ENCODE assay signal across 1 cellular context in the genomic region with DNA sequence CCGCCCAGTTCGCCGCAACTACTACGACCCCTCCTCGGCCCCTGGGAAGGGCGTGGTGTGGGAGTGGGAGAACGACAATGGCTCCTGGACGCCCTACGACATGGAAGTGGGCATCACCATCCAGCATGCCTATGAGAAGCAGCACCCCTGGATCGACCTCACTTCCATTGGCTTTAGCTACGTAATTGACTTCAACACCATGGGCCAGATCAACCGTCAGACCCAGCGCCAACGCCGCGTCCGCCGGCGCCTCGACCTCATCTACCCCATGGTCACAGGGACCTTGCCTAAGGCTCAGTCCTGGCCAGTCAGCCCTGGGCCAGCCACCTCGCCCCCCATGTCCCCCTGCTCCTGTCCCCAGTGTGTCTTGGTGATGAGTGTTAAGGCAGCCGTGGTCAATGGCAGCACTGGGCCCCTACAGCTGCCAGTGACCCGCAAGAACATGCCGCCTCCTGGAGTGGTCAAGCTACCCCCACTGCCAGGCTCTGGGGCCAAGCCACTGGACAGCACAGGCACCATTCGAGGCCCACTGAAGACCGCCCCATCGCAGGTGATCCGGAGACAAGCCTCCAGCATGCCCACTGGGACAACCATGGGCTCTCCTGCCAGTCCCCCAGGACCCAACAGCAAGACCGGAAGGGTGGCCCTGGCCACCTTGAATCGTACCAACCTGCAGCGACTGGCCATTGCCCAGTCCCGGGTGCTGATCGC.
TF ChIP-seq lines count a peak whose summit lies in the region.

No MANE protein-coding gene starts in this region.

TF ChIP-seq in H1, 55 proteins besides CTCF, POLR2A, EP300 and RAD21:
- TF ChIP-seq SAP30 (IDR thresholded peaks at IDR 0.05; ENCODE audit: insufficient read depth, insufficient replicate concordance, low read length): no peak
- no peak for TF ChIP-seq NRF1 (IDR thresholded peaks at IDR 0.05; ENCODE audit: low read depth, low read length)
- TF ChIP-seq, protein P1, sequence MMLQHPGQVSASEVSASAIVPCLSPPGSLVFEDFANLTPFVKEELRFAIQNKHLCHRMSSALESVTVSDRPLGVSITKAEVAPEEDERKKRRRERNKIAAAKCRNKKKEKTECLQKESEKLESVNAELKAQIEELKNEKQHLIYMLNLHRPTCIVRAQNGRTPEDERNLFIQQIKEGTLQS (IDR thresholded peaks at IDR 0.05; ENCODE audit: insufficient read depth, low read depth, low read length): no peak
- no peak for TF ChIP-seq TAF1 (IDR thresholded peaks at IDR 0.05; ENCODE audit: low read depth, low read length)
- no peak for TF ChIP-seq BRCA1 (IDR thresholded peaks at IDR 0.05; ENCODE audit: low read depth, low read length)
- no peak for TF ChIP-seq JUND (IDR thresholded peaks at IDR 0.05; ENCODE audit: low read length)
- no peak for TF ChIP-seq PHF8 (conservative IDR thresholded peaks at IDR 0.05; ENCODE audit: low read depth, low read length)
- TF ChIP-seq CHD2 (IDR thresholded peaks at IDR 0.05; ENCODE audit: low read length): no peak
- no peak for TF ChIP-seq KDM4A (IDR thresholded peaks at IDR 0.05; ENCODE audit: low read depth, low read length, severe bottlenecking)
- no peak for TF ChIP-seq KDM1A (IDR thresholded peaks at IDR 0.05; ENCODE audit: borderline replicate concordance, low read length)
- no peak for TF ChIP-seq ATF2 (IDR thresholded peaks at IDR 0.05; ENCODE audit: low read length)
- no peak for TF ChIP-seq NANOG (IDR thresholded peaks at IDR 0.05; ENCODE audit: insufficient read depth, low read depth, low read length, poor library complexity, severe bottlenecking)
- TF ChIP-seq GTF2F1 (IDR thresholded peaks at IDR 0.05; ENCODE audit: borderline replicate concordance, low read depth, low read length): no peak
- no peak for TF ChIP-seq CHD1 (IDR thresholded peaks at IDR 0.05; ENCODE audit: low read depth, low read length)
- no peak for TF ChIP-seq SRF (IDR thresholded peaks at IDR 0.05; ENCODE audit: low read depth, low read length)
